17 cellular contexts compared by ENCODE assay signal in the genomic region with DNA sequence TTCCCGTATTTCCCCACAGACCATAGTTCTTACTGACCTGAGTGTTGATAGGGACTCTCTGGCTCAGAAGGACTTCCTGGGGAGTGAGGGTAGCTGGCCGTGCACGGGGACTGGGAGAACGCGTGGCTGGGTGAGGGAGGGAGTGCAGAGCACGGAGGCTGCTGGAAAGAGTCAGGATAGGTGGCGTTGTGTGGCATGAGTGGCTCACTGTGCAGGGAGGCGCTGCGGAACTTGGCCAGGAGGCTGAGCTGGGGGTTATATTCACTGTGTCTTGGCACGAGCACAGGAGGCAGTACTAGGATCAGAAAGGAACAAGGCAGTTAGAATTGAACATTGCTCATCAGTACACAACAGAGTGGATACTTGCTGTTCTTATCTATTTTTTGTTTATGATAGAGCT. TPM values are rescaled to one million over a fixed set of nuclear protein-coding genes. Genes with fewer than 3 reads are reported as not detected.
DNase-seq lines count a peak whose midpoint lies in the region; ATAC-seq and TF ChIP-seq lines count a peak whose summit lies in the region.
"Had no signal": no experiment of that assay in that cellular context is flagged by ENCODE, and none has a peak within 500 bp of the region (broad histone marks: within the 10 kb centered on the region; RNA-seq: fewer than 3 reads in every experiment).

No MANE protein-coding gene starts in this region.

- peak in 29 of 56 donors; percentile 12 to 65 (median 29) for TF ChIP-seq CTCF in dorsolateral prefrontal cortex (IDR thresholded peaks at IDR 0.05 in 54 of 56, conservative IDR thresholded peaks at IDR 0.05 in 2 of 56; ENCODE audit: low read depth in 1 of 56, partially characterized antibody in 56 of 56)
- no peak for TF ChIP-seq CTCF in SK-N-SH (IDR thresholded peaks at IDR 0.05)

- H2BK12ac ChIP-seq in mesenchymal stem cell (ENCODE audit: low read length in 2 of 2): no peak overlapping the region

- H2AFZ ChIP-seq in mesenchymal stem cell (ENCODE audit: low read depth, low read length) (no peak overlapping the region), SK-N-SH (ENCODE audit: low read depth) (no peak overlapping the region), GM23248 (no peak overlapping the region)

- TF ChIP-seq EP300 in SK-N-SH (IDR thresholded peaks at IDR 0.05; ENCODE audit: borderline replicate concordance in 1 of 2, low read depth in 1 of 2, low read length in 1 of 2): no peak

- H3K4me3 ChIP-seq in dorsolateral prefrontal cortex: peak overlapping the region in 30 of 59 donors; percentile 1 to 47 (median 19)
- no peak overlapping the region for H3K4me3 ChIP-seq in mesenchymal stem cell (ENCODE audit: insufficient read depth in 1 of 2, low read depth in 1 of 2, low read length in 2 of 2)
- H3K4me3 ChIP-seq in SK-N-SH (ENCODE audit: low read depth in 2 of 2, low read length in 1 of 2): no peak overlapping the region
- no peak overlapping the region for H3K4me3 ChIP-seq in GM23248
- H3K4me3 ChIP-seq: body of pancreas, pancreas, skin epidermis had no signal

- H3K4me1 ChIP-seq in mesenchymal stem cell (ENCODE audit: control insufficient read depth, insufficient read depth, low read depth, low read length) (peaks cover 3% of the 10 kb centered on the region), SK-N-SH (ENCODE audit: control insufficient read depth in 1 of 2, insufficient read depth in 2 of 2, low read depth in 1 of 2, low read length in 1 of 2) (peaks cover 7 to 9% of the 10 kb centered on the region in 2 experiments; a peak in 3 of 4 replicates), GM23248 (ENCODE audit: insufficient read depth) (no peaks in the 10 kb centered on the region)
- H3K4me1 ChIP-seq: body of pancreas, pancreas had no signal

- POLR2A ChIA-PET in SK-N-SH (lab: Yijun Ruan, JAX): no interaction called here

- H3K27ac ChIP-seq in dorsolateral prefrontal cortex (peak overlapping the region in 14 of 59 donors; percentile 1 to 65 (median 40)), mesenchymal stem cell (ENCODE audit: low read length, poor library complexity, severe bottlenecking) (no peak overlapping the region), SK-N-SH (ENCODE audit: low read depth in 2 of 2, low read length in 1 of 2) (no peak overlapping the region), GM23248 (no peak overlapping the region)
- H3K27ac ChIP-seq: body of pancreas, pancreas, skin epidermis had no signal

- H4K20me1 ChIP-seq in SK-N-SH (ENCODE audit: insufficient read depth) (no peaks in the 10 kb centered on the region), GM23248 (ENCODE audit: insufficient read depth) (no peaks in the 10 kb centered on the region)

- DNase-seq in C1 segment of cervical spinal cord (lab: John Stamatoyannopoulos, UW): peak in 12 of 14 donors; percentile 1 to 66 (median 46)
- peak; percentile 20 for DNase-seq in NCI-H1436 (lab: John Stamatoyannopoulos, UW)
- DNase-seq in dorsolateral prefrontal cortex: peak in 8 of 10 donors; percentile 5 to 74 (median 54)
- peak; percentile 36 for DNase-seq in mesenchymal stem cell
- no peak for DNase-seq in SK-N-SH
- no peak for DNase-seq in GM23248
- DNase-seq: activated CD4-positive, CD25-positive, alpha-beta regulatory T cell; activated effector memory CD4-positive, alpha-beta T cell treated with anti-CD3 and anti-CD28 coated beads, Interleukin-2, amount 50 U/mL, for 16 hours; body of pancreas; left cardiac atrium; pancreas; SIG-M5 had no signal

- no peak overlapping the region for H4K91ac ChIP-seq in mesenchymal stem cell (ENCODE audit: low read length)

- no peak overlapping the region for H2BK120ac ChIP-seq in mesenchymal stem cell (ENCODE audit: low read depth, low read length)

- in situ Hi-C loops in GM23248 (cut with MboI): no loop called here

- H3K4me2 ChIP-seq in mesenchymal stem cell (ENCODE audit: low read length, poor library complexity, severe bottlenecking) (no peak overlapping the region), SK-N-SH (no peak overlapping the region), GM23248 (ENCODE audit: unreplicated experiment) (no peak overlapping the region)

- peak overlapping the region in 1 of 2 experiments; percentile 35 for H3K14ac ChIP-seq in mesenchymal stem cell (ENCODE audit: low read length in 2 of 2)

- H3K9me3 ChIP-seq in mesenchymal stem cell (ENCODE audit: control insufficient read depth, low read length) (no peaks in the 10 kb centered on the region), SK-N-SH (no peaks in the 10 kb centered on the region), GM23248 (ENCODE audit: low read depth) (no peaks in the 10 kb centered on the region)
- H3K9me3 ChIP-seq: body of pancreas, pancreas had no signal

- no peak overlapping the region for H4K8ac ChIP-seq in mesenchymal stem cell (ENCODE audit: low read length)

- intact Hi-C loops in dorsolateral prefrontal cortex (cut with DNase I): loop anchor here in 1 of 2 donors (5.0 kb wide), 1 partner anchor 45 kb away; no protein-coding TSS in a partner anchor

- WGBS in mesenchymal stem cell: 19% methylated on average over 9 of the region's 10 CpGs
- WGBS in SK-N-SH (ENCODE audit: low lambda C conversion rate): 87% methylated on average over 10 of the region's 10 CpGs
- 79 to 83% methylated on average over 10 of the region's 10 CpGs for WGBS in GM23248 (ENCODE audit: low coverage in 1 of 2, low lambda C conversion rate in 2 of 2, missing lambda C conversion rate in 2 of 2), 2 experiments

- no peak for ATAC-seq in GM18502 (IDR thresholded peaks at IDR 0.05; ENCODE audit: poor library complexity, unreplicated experiment)
- no peak for ATAC-seq in GM21528 (IDR thresholded peaks at IDR 0.05; ENCODE audit: low FRiP score, unreplicated experiment)
- ATAC-seq: body of pancreas, esophagus mucosa had no signal

- H3K18ac ChIP-seq in mesenchymal stem cell (ENCODE audit: low read depth in 1 of 2, low read length in 2 of 2): peak overlapping the region in 1 of 2 experiments; percentile 4

- H2AK5ac ChIP-seq in mesenchymal stem cell (ENCODE audit: low read length, severe bottlenecking): no peak overlapping the region

- no peak overlapping the region for H2BK15ac ChIP-seq in mesenchymal stem cell (ENCODE audit: low read depth, poor library complexity, severe bottlenecking)

- CTCF ChIA-PET in SK-N-SH (lab: Yijun Ruan, JAX): interaction anchor here (0.7 to 1.2 kb wide), 4 partner anchors 10 to 102 kb away, joined by 3 to 4 read pairs (median 3); no protein-coding TSS in a partner anchor

- H3K36me3 ChIP-seq in mesenchymal stem cell (ENCODE audit: control insufficient read depth in 1 of 2, insufficient read depth in 2 of 2, low read depth in 1 of 2, low read length in 2 of 2) (no peaks in the 10 kb centered on the region), SK-N-SH (replicated peaks in 1 of 2; ENCODE audit: control insufficient read depth in 1 of 2, insufficient read depth in 2 of 2, low read length in 1 of 2) (peaks cover 11 to 47% of the 10 kb centered on the region in 2 experiments), GM23248 (ENCODE audit: low read depth) (no peaks in the 10 kb centered on the region)
- H3K36me3 ChIP-seq: pancreas had no signal

- no peak overlapping the region for H3K4ac ChIP-seq in mesenchymal stem cell (ENCODE audit: low read depth in 1 of 2, low read length in 2 of 2)

- no peak overlapping the region for H2BK5ac ChIP-seq in mesenchymal stem cell (ENCODE audit: low read depth, low read length, poor library complexity, severe bottlenecking)

- H3K79me2 ChIP-seq in SK-N-SH (ENCODE audit: insufficient read depth) (peaks cover 24% of the 10 kb centered on the region; the same call in 1 of the 2 replicates), GM23248 (ENCODE audit: insufficient read depth) (no peaks in the 10 kb centered on the region)

- no peaks in the 10 kb centered on the region for H3K79me1 ChIP-seq in mesenchymal stem cell (replicated peaks; ENCODE audit: low read length, poor library complexity, severe bottlenecking)

- H3F3A ChIP-seq in SK-N-SH (replicated peaks; ENCODE audit: insufficient read depth) (no peaks in the 10 kb centered on the region), GM23248 (ENCODE audit: insufficient read depth) (no peaks in the 10 kb centered on the region)

- H3K23ac ChIP-seq in mesenchymal stem cell (ENCODE audit: low read length in 2 of 2): no peak overlapping the region

- no peaks in the 10 kb centered on the region for H3K27me3 ChIP-seq in dorsolateral prefrontal cortex
- no peaks in the 10 kb centered on the region for H3K27me3 ChIP-seq in mesenchymal stem cell (ENCODE audit: control insufficient read depth in 1 of 2, insufficient read depth in 1 of 2, low read length in 2 of 2)
- no peaks in the 10 kb centered on the region for H3K27me3 ChIP-seq in SK-N-SH (ENCODE audit: insufficient read depth)
- H3K27me3 ChIP-seq in GM23248 (replicated peaks; ENCODE audit: insufficient read depth): no peaks in the 10 kb centered on the region
- H3K27me3 ChIP-seq: body of pancreas, pancreas had no signal

- no peaks in the 10 kb centered on the region for H3K9me2 ChIP-seq in SK-N-SH
- no peaks in the 10 kb centered on the region for H3K9me2 ChIP-seq in GM23248 (ENCODE audit: insufficient read depth)

- H3K9ac ChIP-seq in mesenchymal stem cell (ENCODE audit: low read length) (no peak overlapping the region), SK-N-SH (no peak overlapping the region), GM23248 (no peak overlapping the region)

- TF ChIP-seq RAD21 in SK-N-SH (IDR thresholded peaks at IDR 0.05; ENCODE audit: low read length): no peak

TF ChIP-seq in SK-N-SH, 30 proteins besides CTCF, POLR2A, EP300 and RAD21 (continues in another document):
- no peak for TF ChIP-seq RCOR1 (IDR thresholded peaks at IDR 0.05; ENCODE audit: low read length)
- TF ChIP-seq CHD2 (IDR thresholded peaks at IDR 0.05; ENCODE audit: low read length, partially characterized antibody): no peak
- TF ChIP-seq GATA2 (CRISPR knock-in tag; IDR thresholded peaks at IDR 0.05): no peak
- no peak for TF ChIP-seq NFIC (IDR thresholded peaks at IDR 0.05; ENCODE audit: borderline replicate concordance)
- no peak for TF ChIP-seq MEF2A (IDR thresholded peaks at IDR 0.05; ENCODE audit: borderline replicate concordance, low read depth)

RNA-seq across cellular contexts. Expression of a gene that starts 47.4 kb away (rescaled TPM):
- total RNA-seq in dorsolateral prefrontal cortex: 10 to 100 TPM in 113 of 120 experiments, 1 to 10 TPM in 7; 6.2 to 41.0 (median 17.2) TPM
- 4.9 TPM for polyA plus RNA-seq in mesenchymal stem cell (2013, experiment 1 of 2)
- 5.0 TPM for polyA plus RNA-seq in mesenchymal stem cell (2013, experiment 2 of 2)
- 3.1 and 4.0 TPM in 2 replicates for polyA plus RNA-seq in SK-N-SH (2012; rRNA removed)
- 4.5 and 5.0 TPM in 2 replicates for polyA plus RNA-seq in SK-N-SH (2012; cell fraction: cytosol; rRNA removed)
- 5.8 and 8.2 TPM in 2 replicates for polyA plus RNA-seq in SK-N-SH (2012; cell fraction: nucleus; rRNA removed)
- total RNA-seq in GM23248 (2014; rRNA removed; shearing (Covaris generic)): 9.4 and 10.8 TPM in 2 replicates
- polyA plus RNA-seq in GM23248 (2016; fragmentation: Nextera tagmentation; extraction: Ambion mirVana): 9.1 and 10.6 TPM in 2 replicates
- total RNA-seq: T-helper 2 cell treated with Interferon-gamma antibody and Interleukin-4, amounts not matched to agents 100 ng/mL and 5 ng/mL, for 36 hours had no signal

RNA-seq across cellular contexts. Expression of a gene that starts 53.6 kb away (rescaled TPM):
- total RNA-seq in dorsolateral prefrontal cortex: 10 to 100 TPM in 67 of 120 experiments, 1 to 10 TPM in 53; 5.9 to 16.4 (median 10.2) TPM
- polyA plus RNA-seq in mesenchymal stem cell (2013, experiment 1 of 2): 3.2 TPM
- 3.7 TPM for polyA plus RNA-seq in mesenchymal stem cell (2013, experiment 2 of 2)
- polyA plus RNA-seq in SK-N-SH (2012; rRNA removed) (4.1 and 5.0 TPM in 2 replicates), GM23248 (2016; fragmentation: Nextera tagmentation; extraction: Ambion mirVana) (2.2 and 2.4 TPM in 2 replicates)
- 4.9 and 5.8 TPM in 2 replicates for polyA plus RNA-seq in SK-N-SH (2012; cell fraction: cytosol; rRNA removed)
- polyA plus RNA-seq in SK-N-SH (2012; cell fraction: nucleus; rRNA removed): 6.7 and 9.5 TPM in 2 replicates
- 0.89 and 1.8 TPM in 2 replicates for total RNA-seq in GM23248 (2014; rRNA removed; shearing (Covaris generic))

Comparison
In these comparisons a context has a peak if more than half of its experiments do, and no peak if none do; other contexts are left out.
1. DNase-seq: peak in C1 segment of cervical spinal cord (12 of 14), NCI-H1436 (single experiment), dorsolateral prefrontal cortex (8 of 10) and mesenchymal stem cell (single experiment); none in SK-N-SH (single experiment) and GM23248 (single experiment).
2. H3K4me3 ChIP-seq: peak in dorsolateral prefrontal cortex (30 of 59); none in mesenchymal stem cell (0 of 2), SK-N-SH (0 of 2) and GM23248 (single experiment).